Comparison of ENCODE assay signal across 8 cellular contexts in the genomic region with DNA sequence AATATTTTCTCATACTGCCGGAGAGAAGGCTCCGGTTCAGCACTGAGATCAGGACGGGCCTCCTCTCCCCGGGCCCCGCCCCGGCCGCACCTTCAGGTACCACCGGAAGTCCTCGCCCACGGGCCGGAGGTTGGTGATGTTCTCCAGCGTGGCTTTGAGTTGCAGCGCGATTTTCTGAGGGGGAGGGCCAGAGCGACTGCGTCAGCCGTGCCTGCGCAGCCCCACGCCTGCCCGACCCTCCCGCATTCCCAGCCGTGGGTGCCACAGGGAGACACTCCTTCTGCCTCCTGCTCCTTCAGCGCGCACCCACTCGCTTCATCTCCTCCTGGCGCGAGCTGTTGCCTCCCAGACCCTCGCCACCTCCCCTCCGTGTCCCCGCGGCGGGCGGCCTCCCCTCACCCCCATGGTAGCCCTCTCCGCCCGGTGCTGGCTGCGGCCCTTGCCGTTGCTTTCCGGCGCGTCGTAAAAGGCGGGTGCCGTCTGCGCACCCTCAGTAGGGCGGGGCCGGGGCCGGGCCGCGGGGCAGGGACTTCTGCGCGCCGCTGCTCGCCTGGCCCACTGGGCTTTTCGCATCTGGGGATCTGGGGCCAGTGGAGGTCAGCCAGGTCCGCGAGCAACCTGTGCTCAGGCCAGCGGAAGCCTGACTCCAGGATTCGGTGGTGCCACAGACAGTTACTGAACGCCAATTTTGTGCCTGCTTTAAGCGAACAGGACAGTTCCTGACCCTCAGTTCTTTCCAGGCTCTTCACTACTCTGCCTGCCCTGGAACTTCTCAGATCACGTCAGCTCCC. TPM values are rescaled to one million over a fixed set of nuclear protein-coding genes. Genes with fewer than 3 reads are reported as not detected.
A peak's percentile ranks its signal among the peaks of the same experiment; 100 is the strongest.
DNase-seq lines count a peak whose midpoint lies in the region; ATAC-seq and TF ChIP-seq lines count a peak whose summit lies in the region.

TSS of gene CZIB (minus strand) at position 464 of the 791 bp plus-strand sequence. CDS start at position 405, 59 bp downstream.

- DNase-seq in GM13976 (ENCODE audit: low spot score): peak; percentile 96
- peak; percentile 88 for DNase-seq in NCI-H146 treated with DMSO at 0.1 percent for 48 hours (lab: John Stamatoyannopoulos, UW; ENCODE audit: unreplicated experiment)
- peak; percentile 36 to 98 (median 86) for DNase-seq in amygdala (lab: John Stamatoyannopoulos, UW)
- peak; percentile 96 for DNase-seq in left ventricle myocardium inferior
- peak; percentile 92 for DNase-seq in prostate gland (ENCODE audit: low spot score)

- H3K4me1 Mint-ChIP-seq in T-helper 1 cell treated with Interleukin-12 subunit alpha and Interleukin-12 subunit beta and Interleukin-4 antibody, amounts not matched to agents 30 μg/mL and 1 μg/mL, for 36 hours (ENCODE audit: low read depth): peaks cover 24% of the 10 kb centered on the region

- WGBS in prostate gland: under 1% methylated on average over 47 of the region's 61 CpGs
- WGBS in urinary bladder: under 1% methylated on average over 61 of the region's 61 CpGs

- ATAC-seq in HG02870 (IDR thresholded peaks at IDR 0.05; ENCODE audit: unreplicated experiment): peak; percentile 88

- in situ Hi-C loops in GM13976 (cut with MboI; ENCODE audit: low sequenced_read_pairs, unreplicated experiment): no loop called here

- H3K9me3 Mint-ChIP-seq in T-helper 1 cell treated with Interleukin-12 subunit alpha and Interleukin-12 subunit beta and Interleukin-4 antibody, amounts not matched to agents 30 μg/mL and 1 μg/mL, for 36 hours: no peaks in the 10 kb centered on the region

- no peaks in the 10 kb centered on the region for H3K27me3 Mint-ChIP-seq in T-helper 1 cell treated with Interleukin-12 subunit alpha and Interleukin-12 subunit beta and Interleukin-4 antibody, amounts not matched to agents 30 μg/mL and 1 μg/mL, for 36 hours (ENCODE audit: low read depth)

- H3K27me3 ChIP-seq in left ventricle myocardium inferior (ENCODE audit: low read depth) (no peaks in the 10 kb centered on the region), prostate gland (replicated peaks; ENCODE audit: insufficient read depth) (no peaks in the 10 kb centered on the region)

- H3K27ac Mint-ChIP-seq in T-helper 1 cell treated with Interleukin-12 subunit alpha and Interleukin-12 subunit beta and Interleukin-4 antibody, amounts not matched to agents 30 μg/mL and 1 μg/mL, for 36 hours: peak within 1 kb of the TSS; percentile 96

- peaks cover 24% of the 10 kb centered on the region for H3K4me1 ChIP-seq in left ventricle myocardium inferior
- peaks cover 6% of the 10 kb centered on the region for H3K4me1 ChIP-seq in prostate gland (replicated peaks)
- H3K4me1 ChIP-seq in urinary bladder (ENCODE audit: insufficient read depth): no peaks in the 10 kb centered on the region

- H3K4me3 Mint-ChIP-seq in T-helper 1 cell treated with Interleukin-12 subunit alpha and Interleukin-12 subunit beta and Interleukin-4 antibody, amounts not matched to agents 30 μg/mL and 1 μg/mL, for 36 hours: peak within 1 kb of the TSS; percentile 90

- peak; percentile 69 for TF ChIP-seq POLR2A in prostate gland (IDR thresholded peaks at IDR 0.05)

- no peaks in the 10 kb centered on the region for H3K9me3 ChIP-seq in left ventricle myocardium inferior (replicated peaks)
- no peaks in the 10 kb centered on the region for H3K9me3 ChIP-seq in prostate gland

- intact Hi-C loops in left ventricle myocardium inferior (cut with micrococcal nuclease): no loop called here
- intact Hi-C loops in prostate gland (cut with DNase I): no loop called here

- peak within 1 kb of the TSS; percentile 87 for H3K4me3 ChIP-seq in left ventricle myocardium inferior
- H3K4me3 ChIP-seq in prostate gland: peak within 1 kb of the TSS; percentile 65 to 82
- H3K4me3 ChIP-seq in urinary bladder (ENCODE audit: low read depth, low read length): peak within 1 kb of the TSS; percentile 64

- TF ChIP-seq CTCF in GM13976 (IDR thresholded peaks at IDR 0.05; ENCODE audit: borderline replicate concordance, control extremely low read depth, extremely low read depth, insufficient read depth, missing control alignments) (no peak), left ventricle myocardium inferior (IDR thresholded peaks at IDR 0.05; ENCODE audit: borderline replicate concordance) (no peak), prostate gland (IDR thresholded peaks at IDR 0.05) (no peak)

- peak within 1 kb of the TSS; percentile 98 for H3K27ac ChIP-seq in left ventricle myocardium inferior (replicated peaks)
- peak within 1 kb of the TSS; percentile 92 to 96 for H3K27ac ChIP-seq in prostate gland
- H3K27ac ChIP-seq in urinary bladder (ENCODE audit: low read depth): peak within 1 kb of the TSS; percentile 95

- H3K36me3 ChIP-seq in left ventricle myocardium inferior: peaks cover 28% of the 10 kb centered on the region
- no peaks in the 10 kb centered on the region for H3K36me3 ChIP-seq in prostate gland
- no peaks in the 10 kb centered on the region for H3K36me3 ChIP-seq in urinary bladder (ENCODE audit: insufficient read depth)

- H3K36me3 Mint-ChIP-seq in T-helper 1 cell treated with Interleukin-12 subunit alpha and Interleukin-12 subunit beta and Interleukin-4 antibody, amounts not matched to agents 30 μg/mL and 1 μg/mL, for 36 hours (ENCODE audit: low read depth): peaks cover 7% of the 10 kb centered on the region

RNA-seq across cellular contexts. Expression of gene CZIB, which starts in this region (rescaled TPM):
- total RNA-seq in left ventricle myocardium inferior (61.1 TPM), prostate gland (10 to 100 TPM; 28.0 to 46.0 TPM), urinary bladder (66.0 TPM)
- polyA plus RNA-seq in urinary bladder: 115 TPM

Comparison
In these comparisons a context has a peak if more than half of its experiments do, and no peak if none do; other contexts are left out.
1. Peak in every context shown above with its lines: DNase-seq, ATAC-seq, H3K4me3 ChIP-seq and H3K27ac ChIP-seq.